In genomic region chr19:9785367-9786331, GRCh38 we compare ENCODE assay signal across 8 cellular contexts. TPM values are rescaled to one million over a fixed set of nuclear protein-coding genes. Genes with fewer than 3 reads are reported as not detected.
DNase-seq lines count a peak whose midpoint lies in the region; ATAC-seq and TF ChIP-seq lines count a peak whose summit lies in the region.

No MANE protein-coding gene starts in this region.

- H3K9me3 ChIP-seq in colonic mucosa = no peaks in the 10 kb centered on the region

- in situ Hi-C loops in ACHN (cut with HindIII; ENCODE audit: low pct_ligation_motif_present, low pct_unique_long_range_greater_than_20kb, low sequenced_read_pairs) = no loop called here

- peak overlapping the region; percentile 74 to 81 for H3K9ac ChIP-seq in colonic mucosa (ENCODE audit: low read depth in 2 of 2, low read length in 2 of 2)

- peaks cover 3% of the 10 kb centered on the region for H3K4me1 ChIP-seq in colonic mucosa

- ATAC-seq in GM18907 (IDR thresholded peaks at IDR 0.05; ENCODE audit: unreplicated experiment) = peak; percentile 73
- ATAC-seq in HG03175 (IDR thresholded peaks at IDR 0.05; ENCODE audit: unreplicated experiment) = peak; percentile 75

- intact Hi-C loops in colonic mucosa (cut with DNase I) = no loop called here

- TF ChIP-seq CTCF in colonic mucosa (IDR thresholded peaks at IDR 0.05) = no peak

- H3K27ac ChIP-seq in colonic mucosa (peak overlapping the region; percentile 97), layer of hippocampus (ENCODE audit: low read depth, low read length) (peak overlapping the region; percentile 96)

- DNase-seq in ACHN (peak; percentile 62), NCI-H510A (lab: John Stamatoyannopoulos, UW) (peak; percentile 99), colonic mucosa (peak; percentile 100)
- peak; percentile 99 for DNase-seq in activated CD4-positive, alpha-beta T cell treated with anti-CD3 and anti-CD28 coated beads for 48 hours
- DNase-seq in stimulated activated CD4-positive, alpha-beta T cell treated with anti-CD3 and anti-CD28 coated beads, Interleukin-1b, Interleukin-23, amount 100 ng/mL, for 24 hours (ENCODE audit: low read depth in 4 of 4, low spot score in 1 of 4) = peak; percentile 96 to 98 (median 97)

- peak overlapping the region; percentile 53 for H3K4me3 ChIP-seq in colonic mucosa

- H3K36me3 ChIP-seq in colonic mucosa = no peaks in the 10 kb centered on the region

- no peaks in the 10 kb centered on the region for H3K27me3 ChIP-seq in colonic mucosa
- no peaks in the 10 kb centered on the region for H3K27me3 ChIP-seq in layer of hippocampus (ENCODE audit: control insufficient read depth, insufficient read depth, low read length)

RNA-seq across cellular contexts. Expression of gene ZNF846, which starts 17.1 kb away (rescaled TPM):
- 10 to 100 TPM in 1 of 2 donors, 1 to 10 TPM in 1; 9.2 to 10.5 TPM for total RNA-seq in colonic mucosa

RNA-seq across cellular contexts. Expression of gene FBXL12, which starts 33.2 kb away (rescaled TPM):
- 10 to 100 TPM; 30.5 to 30.7 TPM for total RNA-seq in colonic mucosa

RNA-seq across cellular contexts. Expression of gene UBL5, which starts 42.1 kb away (rescaled TPM):
- 100 to 1,000 TPM; 316 to 384 TPM for total RNA-seq in colonic mucosa

RNA-seq across cellular contexts. Expression of gene PIN1, which starts 49.5 kb away (rescaled TPM):
- total RNA-seq in colonic mucosa = 10 to 100 TPM; 47.9 to 88.3 TPM

Comparison
In these comparisons a context has a peak if more than half of its experiments do, and no peak if none do; other contexts are left out.
1. Peak in every context shown above with its lines: DNase-seq, ATAC-seq, H3K4me3 ChIP-seq and H3K27ac ChIP-seq.